Comparison of ENCODE assay signal across 25 cellular contexts in genomic region chr5:14508046-14508445, GRCh38.
"Had no signal": no experiment of that assay in that cellular context is flagged by ENCODE, and none has a peak within 500 bp of the region (broad histone marks: within the 10 kb centered on the region; RNA-seq: fewer than 3 reads in every experiment).

No MANE protein-coding gene starts in this region.

- H3K9me3 ChIP-seq: breast epithelium, gastroesophageal sphincter, heart left ventricle, ovary, prostate gland, uterus had no signal

- H3K4me1 ChIP-seq: breast epithelium, gastroesophageal sphincter, prostate gland, uterus had no signal

- FAIRE-seq: kidney had no signal

- DNase-seq: activated B cell treated with CpG ODN at 0.5 μM for 24 hours; activated CD4-positive, alpha-beta T cell treated with anti-CD3 and anti-CD28 coated beads, Interleukin-2, amount 50 U/mL, for 1 hour; activated CD8-positive, alpha-beta T cell treated with anti-CD3 and anti-CD28 coated beads for 36 hours; activated T-cell treated with anti-CD3 and anti-CD28 coated beads, Interleukin-2, amount 50 U/mL, for 48 hours; central memory CD4-positive, alpha-beta T cell; endodermal cell; heart left ventricle; hypothalamus; immature natural killer cell; kidney; left colon; midbrain; naive thymus-derived CD4-positive, alpha-beta T cell; ovary; retina; stimulated activated CD4-positive, alpha-beta T cell treated with anti-CD3 and anti-CD28 coated beads, Interleukin-12 subunit alpha, Interleukin-12 subunit beta, amount 100 ng/mL, for 4 hours; stimulated activated CD4-positive, alpha-beta T cell treated with anti-CD3 and anti-CD28 coated beads, Interleukin-4, amount 100 ng/mL, for 1 hour; T-helper 1 cell; uterus had no signal

- H3K4me3 ChIP-seq: breast epithelium, gastroesophageal sphincter, heart left ventricle, ovary, prostate gland, skin epidermis, uterus had no signal

- ATAC-seq: activated CD8-positive, alpha-beta T cell treated with anti-CD3 and anti-CD28 coated beads for 36 hours; gastroesophageal sphincter; heart left ventricle; left colon; naive thymus-derived CD4-positive, alpha-beta T cell; sciatic nerve had no signal

- H3K27ac ChIP-seq: breast epithelium, epithelial cell of prostate, gastroesophageal sphincter, heart left ventricle, ovary, prostate gland, skin epidermis, uterus had no signal

- H3K27me3 ChIP-seq: breast epithelium, gastroesophageal sphincter, heart left ventricle, ovary, uterus had no signal

- H3K36me3 ChIP-seq: ovary, prostate gland, uterus had no signal
